ENCODE assay signal across 16 cellular contexts in the genomic region with DNA sequence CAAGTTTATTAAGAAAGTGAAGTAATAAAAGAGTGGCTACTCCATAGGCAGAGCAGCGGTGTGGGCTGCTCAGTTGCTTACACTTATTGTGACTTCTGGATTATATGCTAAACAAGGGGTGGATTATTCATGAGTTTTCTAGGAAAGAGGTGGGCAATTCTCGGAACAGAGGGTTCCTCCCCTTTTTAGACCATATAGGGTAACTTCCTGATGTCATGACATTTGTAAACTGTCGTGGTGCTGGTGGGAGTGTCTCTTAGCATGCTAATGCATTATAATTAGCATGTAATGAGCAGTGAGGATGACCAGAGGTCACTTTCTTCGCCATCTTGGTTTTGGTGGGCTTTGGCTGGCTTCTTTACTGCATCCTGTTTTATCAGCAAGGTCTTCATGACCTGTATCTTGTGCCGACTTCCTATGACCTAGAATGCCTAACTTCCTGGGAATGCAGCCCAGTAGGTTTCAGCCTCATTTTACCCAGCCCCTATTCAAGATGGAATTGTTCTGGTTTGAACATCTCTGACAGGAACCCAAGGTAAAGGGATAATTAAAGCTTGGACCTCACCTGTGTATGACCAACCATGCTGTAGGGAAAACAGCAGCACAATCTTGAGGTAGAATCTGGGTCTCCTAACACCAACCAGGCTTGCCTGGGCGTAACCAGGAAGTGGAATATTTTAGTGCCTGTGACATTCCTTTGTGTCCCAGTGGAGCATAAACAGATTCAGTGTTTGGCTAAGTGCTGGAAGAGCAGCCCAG.
A peak's percentile ranks its signal among the peaks of the same experiment; 100 is the strongest.
DNase-seq lines count a peak whose midpoint lies in the region; ATAC-seq, FAIRE-seq and TF ChIP-seq lines count a peak whose summit lies in the region.
"Had no signal": no experiment of that assay in that cellular context is flagged by ENCODE, and none has a peak within 500 bp of the region (broad histone marks: within the 10 kb centered on the region; RNA-seq: fewer than 3 reads in every experiment).

No MANE protein-coding gene starts in this region.

- DNase-seq in NAMALWA (ENCODE audit: low spot score) (peak; percentile 46), endodermal cell (peak; percentile 55), pancreas (no peak), NCI-H1417 (lab: John Stamatoyannopoulos, UW) (no peak), osteoblast (ENCODE audit: insufficient read length, low spot score, missing footprints) (no peak)
- DNase-seq: activated CD4-positive, alpha-beta T cell treated with anti-CD3 and anti-CD28 coated beads, Interleukin-2, amount 50 U/mL, for 4 hours; activated naive CD4-positive, alpha-beta T cell; EL; heart left ventricle; left ventricle myocardium inferior; NCI-H1436 had no signal

- H3K9ac ChIP-seq in endodermal cell (ENCODE audit: extremely low read depth, low read length, poor library complexity, severe bottlenecking) = no peak overlapping the region

- ATAC-seq in pancreas (peak in 3 of 4 donors; percentile 8 to 54 (median 39)), GM18520 (IDR thresholded peaks at IDR 0.05; ENCODE audit: unreplicated experiment) (no peak), GM18502 (IDR thresholded peaks at IDR 0.05; ENCODE audit: poor library complexity, unreplicated experiment) (no peak)
- ATAC-seq: heart left ventricle had no signal

- no peaks in the 10 kb centered on the region for H3K36me3 Mint-ChIP-seq in endodermal cell (ENCODE audit: low read depth)

- no peaks in the 10 kb centered on the region for H4K20me1 ChIP-seq in osteoblast (ENCODE audit: insufficient read depth, low read length)

- no peak overlapping the region for H3K4me2 ChIP-seq in osteoblast (ENCODE audit: insufficient read depth, low read length)

- no peak for TF ChIP-seq CTCF in C4-2B (conservative IDR thresholded peaks at IDR 0.05)
- TF ChIP-seq CTCF in endodermal cell (conservative IDR thresholded peaks at IDR 0.05) = no peak
- TF ChIP-seq CTCF in pancreas (IDR thresholded peaks at IDR 0.05) = no peak
- TF ChIP-seq CTCF in osteoblast (IDR thresholded peaks at IDR 0.05; ENCODE audit: extremely low read depth, low read depth, low read length) = no peak

- H3K4me3 Mint-ChIP-seq in endodermal cell = no peak overlapping the region
- H3K4me3 Mint-ChIP-seq: central memory CD8-positive, alpha-beta T cell had no signal

- peaks cover 14% of the 10 kb centered on the region for H3K9me3 Mint-ChIP-seq in endodermal cell
- H3K9me3 Mint-ChIP-seq: central memory CD8-positive, alpha-beta T cell had no signal

- H3K27ac Mint-ChIP-seq in endodermal cell = no peak overlapping the region

- intact Hi-C loops in pancreas (cut with DNase I) = no loop called here

- FAIRE-seq in pancreas (lab: Jason Lieb, UNC) = no peak
- FAIRE-seq: urothelium cell line had no signal

- no peaks in the 10 kb centered on the region for H3K36me3 ChIP-seq in endodermal cell (ENCODE audit: control insufficient read depth, insufficient read depth, low read length)
- H3K36me3 ChIP-seq in pancreas = no peaks in the 10 kb centered on the region
- no peaks in the 10 kb centered on the region for H3K36me3 ChIP-seq in osteoblast (ENCODE audit: insufficient read depth, low read length)
- H3K36me3 ChIP-seq: heart left ventricle, left ventricle myocardium inferior had no signal

- H3K4me1 ChIP-seq in endodermal cell (ENCODE audit: control insufficient read depth, insufficient read depth, low read length) = no peaks in the 10 kb centered on the region
- H3K4me1 ChIP-seq in pancreas = peaks cover 0 to 16% (median 0%) of the 10 kb centered on the region in 3 donors
- peaks cover 6% of the 10 kb centered on the region for H3K4me1 ChIP-seq in osteoblast (ENCODE audit: insufficient read depth, low read length)

- H3K79me2 ChIP-seq in osteoblast (ENCODE audit: insufficient read depth, low read length) = no peaks in the 10 kb centered on the region

- no peak overlapping the region for H2AFZ ChIP-seq in osteoblast (ENCODE audit: low read length)

- H3K27me3 Mint-ChIP-seq in endodermal cell (ENCODE audit: insufficient read depth) = no peaks in the 10 kb centered on the region
- H3K27me3 Mint-ChIP-seq: central memory CD8-positive, alpha-beta T cell had no signal

- H3K27ac ChIP-seq in C4-2B = 0 out of 2 replicates have a peak overlapping the region, but pooled peaks have one; percentile 25
- no peak overlapping the region for H3K27ac ChIP-seq in endodermal cell (ENCODE audit: low read depth, low read length)
- H3K27ac ChIP-seq in pancreas = peak overlapping the region in 1 of 4 donors; percentile 34
- no peak overlapping the region for H3K27ac ChIP-seq in osteoblast (ENCODE audit: low read depth, low read length)
- H3K27ac ChIP-seq: heart left ventricle, left ventricle myocardium inferior had no signal

- H3K4me3 ChIP-seq in endodermal cell (ENCODE audit: low read length) (no peak overlapping the region), pancreas (no peak overlapping the region), osteoblast (ENCODE audit: insufficient read depth, low read length) (no peak overlapping the region)
- H3K4me3 ChIP-seq: heart left ventricle, left ventricle myocardium inferior had no signal

- no peaks in the 10 kb centered on the region for H3K27me3 ChIP-seq in endodermal cell (ENCODE audit: control insufficient read depth, insufficient read depth, low read length, poor library complexity, severe bottlenecking)
- H3K27me3 ChIP-seq in pancreas = no peaks in the 10 kb centered on the region
- H3K27me3 ChIP-seq in osteoblast (ENCODE audit: insufficient read depth, low read length) = no peaks in the 10 kb centered on the region
- H3K27me3 ChIP-seq: heart left ventricle had no signal

- WGBS in endodermal cell (ENCODE audit: insufficient coverage in 1 of 2, insufficient read length in 1 of 2), 2 experiments = 93 to 94% methylated on average over 5 to 6 of the region's 6 CpGs
- WGBS in pancreas, 2 donors = 78 to 85% methylated on average over 6 of the region's 6 CpGs

- H3K9me3 ChIP-seq in endodermal cell (ENCODE audit: control insufficient read depth, low read length) (no peaks in the 10 kb centered on the region), pancreas (no peaks in the 10 kb centered on the region), osteoblast (ENCODE audit: low read depth, low read length) (no peaks in the 10 kb centered on the region)
- H3K9me3 ChIP-seq: left ventricle myocardium inferior had no signal

- peaks cover 7% of the 10 kb centered on the region for H3K4me1 Mint-ChIP-seq in endodermal cell

Comparison
In these comparisons a context has a peak if more than half of its experiments do, and no peak if none do; other contexts are left out.
1. DNase-seq: peak in NAMALWA (single experiment) and endodermal cell (single experiment); none in pancreas (0 of 6), NCI-H1417 (0 of 3) and osteoblast (single experiment).
2. ATAC-seq: peak in pancreas (3 of 4); none in GM18520 (single experiment) and GM18502 (single experiment).